In the genomic region with DNA sequence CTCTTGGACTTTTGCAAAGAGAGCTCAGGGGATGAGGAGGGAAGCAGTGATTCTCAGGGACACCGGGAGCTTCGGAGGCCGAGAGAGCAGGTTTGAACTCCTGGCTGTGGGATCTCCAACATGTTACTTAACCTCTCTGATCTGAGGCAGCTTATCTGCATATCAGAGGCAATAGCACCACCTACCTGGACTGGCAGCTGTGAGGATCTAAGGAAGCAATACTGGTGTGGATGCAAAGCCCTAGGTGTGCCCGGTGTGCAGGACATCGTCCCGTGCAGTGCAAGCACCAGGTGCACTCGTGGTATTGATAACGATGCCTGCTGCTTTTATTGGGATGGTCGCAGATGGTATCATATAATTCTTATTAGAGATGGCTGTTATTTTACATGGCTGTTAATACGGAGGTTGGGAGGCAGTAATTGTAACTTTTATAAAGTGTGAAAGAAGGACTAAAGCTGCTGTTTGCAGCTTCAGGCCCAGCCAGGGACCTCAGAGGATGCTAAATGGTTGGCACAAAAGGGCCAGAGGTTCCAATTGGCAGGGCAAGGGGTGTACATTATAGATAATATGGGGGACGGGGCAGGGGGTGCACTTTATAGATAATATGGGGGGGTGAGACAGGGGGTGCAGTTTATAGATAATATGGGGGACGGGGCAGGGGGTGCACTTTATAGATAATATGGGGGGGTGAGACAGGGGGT, we compare ENCODE assay signal across 1 cellular context.
A peak's percentile ranks its signal among the peaks of the same experiment; 100 is the strongest.
TF ChIP-seq lines count a peak whose summit lies in the region.

No MANE protein-coding gene starts in this region.

TF ChIP-seq in H1, 55 proteins besides CTCF, POLR2A, EP300 and RAD21:
- TF ChIP-seq KDM1A (IDR thresholded peaks at IDR 0.05; ENCODE audit: borderline replicate concordance, low read length) (peak; percentile 92; the same call in 1 of the 2 replicates), POU5F1 (IDR thresholded peaks at IDR 0.05; ENCODE audit: low read depth, low read length) (0 out of 2 replicates have a peak, but pooled peaks have one; percentile 23)
- TF ChIP-seq, protein P1, sequence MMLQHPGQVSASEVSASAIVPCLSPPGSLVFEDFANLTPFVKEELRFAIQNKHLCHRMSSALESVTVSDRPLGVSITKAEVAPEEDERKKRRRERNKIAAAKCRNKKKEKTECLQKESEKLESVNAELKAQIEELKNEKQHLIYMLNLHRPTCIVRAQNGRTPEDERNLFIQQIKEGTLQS (IDR thresholded peaks at IDR 0.05; ENCODE audit: insufficient read depth, low read depth, low read length), result no peak
